ENCODE assay signal across 21 cellular contexts in genomic region chr15:31374986-31375385, GRCh38. TPM values are rescaled to one million over a fixed set of nuclear protein-coding genes. Genes with fewer than 3 reads are reported as not detected.
DNase-seq lines count a peak whose midpoint lies in the region; ATAC-seq, FAIRE-seq and TF ChIP-seq lines count a peak whose summit lies in the region.
"Had no signal": no experiment of that assay in that cellular context is flagged by ENCODE, and none has a peak within 500 bp of the region (broad histone marks: within the 10 kb centered on the region; RNA-seq: fewer than 3 reads in every experiment).

No MANE protein-coding gene starts in this region.

- ATAC-seq in HepG2, result no peak
- ATAC-seq in right lobe of liver, result no peak
- ATAC-seq in naive thymus-derived CD8-positive, alpha-beta T cell, result no peak
- ATAC-seq: stimulated activated naive CD8-positive, alpha-beta T cell treated with anti-CD3 and anti-CD28 coated beads, Interleukin-15, Interleukin-2, amounts not matched to agents 100 U/mL and 50 U/mL, for 24 hours had no signal

- H3K9ac ChIP-seq in HepG2 (ENCODE audit: insufficient read depth, low read depth, low read length) (no peak overlapping the region), adipocyte (ENCODE audit: low read length) (peak overlapping the region; percentile 42)

- TF ChIP-seq EP300 in HepG2 (IDR thresholded peaks at IDR 0.05; ENCODE audit: low read depth in 2 of 2, low read length in 2 of 2), result no peak
- TF ChIP-seq EP300 in HepG2 (CRISPR knock-in tag; IDR thresholded peaks at IDR 0.05; ENCODE audit: borderline replicate concordance), result no peak

- H2AFZ ChIP-seq in HepG2 (ENCODE audit: low read length), result no peak overlapping the region

- in situ Hi-C loops in HepG2 (cut with HindIII; ENCODE audit: extremely low pct_ligation_motif_present, low pct_unique_long_range_greater_than_20kb), result no loop called here

- H3K27me3 Mint-ChIP-seq in naive thymus-derived CD8-positive, alpha-beta T cell, result no peaks in the 10 kb centered on the region
- no peaks in the 10 kb centered on the region for H3K27me3 Mint-ChIP-seq in type B pancreatic cell

- H3K9me3 Mint-ChIP-seq in naive thymus-derived CD8-positive, alpha-beta T cell, result peaks cover 0 to 2% (median 0%) of the 10 kb centered on the region in 9 donors
- H3K9me3 Mint-ChIP-seq in type B pancreatic cell, result no peaks in the 10 kb centered on the region

- peaks cover 5 to 64% (median 16%) of the 10 kb centered on the region in 3 donors for H3K36me3 Mint-ChIP-seq in naive thymus-derived CD8-positive, alpha-beta T cell
- H3K36me3 Mint-ChIP-seq in type B pancreatic cell, result peaks cover 10% of the 10 kb centered on the region

- H3K27ac ChIP-seq in HepG2 (ENCODE audit: extremely low read length, insufficient read depth, low read length) (no peak overlapping the region), right lobe of liver (no peak overlapping the region), vagina (peak overlapping the region; percentile 76)

- H3K27me3 ChIP-seq in HepG2 (ENCODE audit: control insufficient read depth in 1 of 2, insufficient read depth in 2 of 2, low read length in 2 of 2) (no peaks in the 10 kb centered on the region), right lobe of liver (no peaks in the 10 kb centered on the region), adipocyte (replicated peaks; ENCODE audit: control insufficient read depth, insufficient read depth, low read length) (no peaks in the 10 kb centered on the region), vagina (no peaks in the 10 kb centered on the region)

- POLR2A ChIA-PET in HepG2 (lab: Yijun Ruan, JAX) (no interaction called here), GM10248 (lab: Yijun Ruan, JAX) (no interaction called here)
- POLR2A ChIA-PET in naive thymus-derived CD8-positive, alpha-beta T cell (lab: Charles Lee), result interaction anchor here (1.1 to 2.0 kb wide), 4 partner anchors 8 to 19 kb away, joined by 4 to 6 read pairs (median 6); no protein-coding TSS in a partner anchor

- CTCF ChIA-PET in HepG2 (lab: Yijun Ruan, JAX; ENCODE audit: low intra/inter-chr PET ratio, low total read pairs), result no interaction called here
- CTCF ChIA-PET in GM10248 (lab: Yijun Ruan, JAX), result no interaction called here

- H3K4me1 Mint-ChIP-seq in naive thymus-derived CD8-positive, alpha-beta T cell, result peaks cover 35 to 93% (median 82%) of the 10 kb centered on the region in 4 donors
- H3K4me1 Mint-ChIP-seq in type B pancreatic cell (ENCODE audit: unreplicated experiment), result peaks cover 9% of the 10 kb centered on the region

- peak overlapping the region in 3 of 10 donors; percentile 7 to 36 (median 20) for H3K4me3 Mint-ChIP-seq in naive thymus-derived CD8-positive, alpha-beta T cell
- no peak overlapping the region for H3K4me3 Mint-ChIP-seq in type B pancreatic cell
- H3K4me3 Mint-ChIP-seq: T-helper 2 cell treated with Interferon-gamma antibody and Interleukin-4, amounts not matched to agents 5 μg/mL and 100 μg/mL, for 36 hours had no signal

- BruUV-seq in HepG2 (replicated peaks; lab: Mats Ljungman, UMichigan), result TSS peak; percentile 48

- peaks cover 8 to 20% of the 10 kb centered on the region in 2 experiments; a peak in 4 of 5 replicates for H3K36me3 ChIP-seq in HepG2 (replicated peaks in 1 of 2; ENCODE audit: control insufficient read depth in 1 of 2, insufficient read depth in 2 of 2, low read length in 2 of 2)
- peaks cover 0 to 19% (median 6%) of the 10 kb centered on the region in 4 donors for H3K36me3 ChIP-seq in right lobe of liver
- peaks cover 51% of the 10 kb centered on the region for H3K36me3 ChIP-seq in adipocyte (ENCODE audit: control insufficient read depth, insufficient read depth, low read length, severe bottlenecking)
- peaks cover 0 to 34% of the 10 kb centered on the region in 2 donors for H3K36me3 ChIP-seq in vagina

- no peak for FAIRE-seq in HepG2 (lab: Jason Lieb, UNC)
- FAIRE-seq: urothelium cell line had no signal

- H3K9me3 ChIP-seq in HepG2 (ENCODE audit: low read length) (no peaks in the 10 kb centered on the region), right lobe of liver (no peaks in the 10 kb centered on the region), adipocyte (ENCODE audit: control insufficient read depth, low read length) (no peaks in the 10 kb centered on the region), vagina (no peaks in the 10 kb centered on the region)

- TF ChIP-seq RAD21 in HepG2 (CRISPR knock-in tag; IDR thresholded peaks at IDR 0.05), result no peak

- DNase-seq in HepG2 (ENCODE audit: low spot score) (no peak), right lobe of liver (no peak), adipocyte (ENCODE audit: low read depth) (no peak), vagina (ENCODE audit: extremely low spot score in 2 of 2) (no peak), GM10248 (ENCODE audit: extremely low spot score) (no peak), type B pancreatic cell (ENCODE audit: extremely low spot score, unreplicated experiment) (no peak), NCI-H2081 treated with DMSO at 0.1 percent for 48 hours (lab: John Stamatoyannopoulos, UW) (no peak)
- peak in 1 of 10 donors; percentile 13 for DNase-seq in naive thymus-derived CD8-positive, alpha-beta T cell
- DNase-seq: activated CD4-positive, CD25-positive, alpha-beta regulatory T cell; activated CD8-positive, alpha-beta memory T cell treated with anti-CD3 and anti-CD28 coated beads for 24 hours; amygdala; effector memory CD4-positive, alpha-beta T cell; KG1; kidney glomerular epithelial cell; midbrain; NCI-H2029; NCI-H510A; SHP77 treated with DMSO at 0.1 percent for 48 hours; stimulated activated naive CD8-positive, alpha-beta T cell treated with anti-CD3 and anti-CD28 coated beads, Interleukin-15, Interleukin-2, amounts not matched to agents 100 U/mL and 50 U/mL, for 24 hours had no signal

- intact Hi-C loops in HepG2 (cut with micrococcal nuclease; ENCODE audit: unreplicated experiment) (no loop called here), right lobe of liver (cut with DNase I) (no loop called here), vagina (cut with DNase I) (no loop called here)

- H3K4me2 ChIP-seq in HepG2 (ENCODE audit: low read depth, low read length), result no peak overlapping the region

- H3K79me2 ChIP-seq in HepG2 (ENCODE audit: insufficient read depth, low read length), result no peaks in the 10 kb centered on the region

- TF ChIP-seq CTCF in HepG2 (CRISPR knock-in tag; IDR thresholded peaks at IDR 0.05) (no peak), right lobe of liver (IDR thresholded peaks at IDR 0.05) (no peak), vagina (IDR thresholded peaks at IDR 0.05) (no peak), GM10248 (IDR thresholded peaks at IDR 0.05; ENCODE audit: control extremely low read depth, extremely low read depth, low read depth, missing control alignments) (no peak), type B pancreatic cell (conservative IDR thresholded peaks at IDR 0.05) (no peak)

- WGBS in HepG2 (ENCODE audit: low lambda C conversion rate), result 98% methylated on average over 11 of the region's 12 CpGs
- WGBS in right lobe of liver (ENCODE audit: insufficient coverage, low coverage, low lambda C conversion rate, missing lambda C conversion rate), result 100% methylated on average over 2 of the region's 12 CpGs

- H3K27ac Mint-ChIP-seq in naive thymus-derived CD8-positive, alpha-beta T cell, result peak overlapping the region; percentile 62 to 88 (median 80)
- H3K27ac Mint-ChIP-seq in type B pancreatic cell, result no peak overlapping the region
- H3K27ac Mint-ChIP-seq: T-helper 2 cell treated with Interferon-gamma antibody and Interleukin-4, amounts not matched to agents 5 μg/mL and 100 μg/mL, for 36 hours had no signal

- H3K4me1 ChIP-seq in HepG2 (ENCODE audit: insufficient read depth, low read length), result peaks cover 7% of the 10 kb centered on the region; the same call in 1 of the 2 replicates
- H3K4me1 ChIP-seq in right lobe of liver, result peaks cover 0 to 8% (median 2%) of the 10 kb centered on the region in 4 donors
- peaks cover 38% of the 10 kb centered on the region for H3K4me1 ChIP-seq in adipocyte (ENCODE audit: control insufficient read depth, insufficient read depth, low read length)
- H3K4me1 ChIP-seq in vagina, result peaks cover 63% of the 10 kb centered on the region

- no peak overlapping the region for H3K4me3 ChIP-seq in HepG2 (replicated peaks in 1 of 3; ENCODE audit: insufficient read depth in 1 of 3, low read depth in 2 of 3, low read length in 3 of 3)
- no peak overlapping the region for H3K4me3 ChIP-seq in right lobe of liver
- no peak overlapping the region for H3K4me3 ChIP-seq in adipocyte (ENCODE audit: low read length)
- H3K4me3 ChIP-seq in vagina, result no peak overlapping the region

- H4K20me1 ChIP-seq in HepG2 (ENCODE audit: insufficient read depth, low read length), result no peaks in the 10 kb centered on the region

- TF ChIP-seq POLR2A in HepG2 (IDR thresholded peaks at IDR 0.05; ENCODE audit: insufficient read depth in 1 of 2, low read depth in 2 of 2, low read length in 2 of 2), result no peak
- TF ChIP-seq POLR2A in right lobe of liver (IDR thresholded peaks at IDR 0.05), result no peak
- no peak for TF ChIP-seq POLR2A in vagina (IDR thresholded peaks at IDR 0.05)

RNA-seq across cellular contexts. Expression of gene KLF13, which starts 48.4 kb away (rescaled TPM):
- total RNA-seq in HepG2 (2016; rRNA removed; fragmentation: Illumina TruSeq; extraction: Trizol) (25.1 and 27.8 TPM in 2 replicates), right lobe of liver (10 to 100 TPM; 22.7 to 66.2 (median 28.5) TPM), vagina (30.9 TPM), type B pancreatic cell (ENCODE audit: low replicate concordance) (38.6 and 58.2 TPM in 2 replicates)
- total RNA-seq in HepG2 (2016; cell fraction: cytosol; rRNA removed; fragmentation: Illumina TruSeq; extraction: Trizol; ENCODE audit: low read depth), result 1.4 and 2.8 TPM in 2 replicates
- total RNA-seq in HepG2 (2016; cell fraction: insoluble cytoplasmic fraction; rRNA removed; fragmentation: Illumina TruSeq; extraction: Trizol), result 21.2 and 24.1 TPM in 2 replicates
- 6.8 and 8.3 TPM in 2 replicates for total RNA-seq in HepG2 (2016; cell fraction: membrane; rRNA removed; fragmentation: Illumina TruSeq; extraction: Trizol)
- total RNA-seq in HepG2 (2016; cell fraction: nucleus; rRNA removed; fragmentation: Illumina TruSeq; extraction: Trizol), result 13.1 and 18.9 TPM in 2 replicates
- 16.8 and 18.8 TPM in 2 replicates for polyA plus RNA-seq in HepG2 (2011; rRNA removed)
- polyA plus RNA-seq in HepG2 (2011; cell fraction: cytosol; rRNA removed), result 9.1 and 11.1 TPM in 2 replicates
- polyA plus RNA-seq in HepG2 (2011; cell fraction: nucleus; rRNA removed), result 12.3 and 14.2 TPM in 2 replicates
- 22.0 and 24.4 TPM in 2 replicates for polyA plus RNA-seq in HepG2 (2012)
- 1.1 and 2.1 TPM in 2 replicates for polyA plus RNA-seq in HepG2 (2016; cell fraction: cytosol; fragmentation: Illumina TruSeq; extraction: Trizol; ENCODE audit: low read depth)
- polyA plus RNA-seq in HepG2 (2016; cell fraction: insoluble cytoplasmic fraction; fragmentation: Illumina TruSeq; extraction: Trizol; ENCODE audit: low read depth), result 31.2 and 34.3 TPM in 2 replicates
- 5.5 and 7.5 TPM in 2 replicates for polyA plus RNA-seq in HepG2 (2016; cell fraction: membrane; fragmentation: Illumina TruSeq; extraction: Trizol; ENCODE audit: low read depth)
- polyA plus RNA-seq in HepG2 (2016; cell fraction: nucleus; fragmentation: Illumina TruSeq; extraction: Trizol; ENCODE audit: insufficient read depth, low read depth), result 30.0 and 34.4 TPM in 2 replicates
- 23.8 and 65.8 TPM in 2 replicates for polyA minus RNA-seq in HepG2 (2011; rRNA and poly(A)+ RNA removed; ENCODE audit: low replicate concordance)
- 12.2 and 13.9 TPM in 2 replicates for polyA minus RNA-seq in HepG2 (2011; cell fraction: cytosol; rRNA and poly(A)+ RNA removed)
- 6.3 and 8.8 TPM in 2 replicates for polyA minus RNA-seq in HepG2 (2011; cell fraction: nucleus; rRNA and poly(A)+ RNA removed)
- total RNA-seq in naive thymus-derived CD8-positive, alpha-beta T cell, result 100 to 1,000 TPM; 240 to 244 TPM
- polyA plus RNA-seq in naive thymus-derived CD8-positive, alpha-beta T cell, result 100 to 1,000 TPM in 1 of 3 donors, 10 to 100 TPM in 2; 70.1 to 102 (median 93.7) TPM
